In the genomic region with DNA sequence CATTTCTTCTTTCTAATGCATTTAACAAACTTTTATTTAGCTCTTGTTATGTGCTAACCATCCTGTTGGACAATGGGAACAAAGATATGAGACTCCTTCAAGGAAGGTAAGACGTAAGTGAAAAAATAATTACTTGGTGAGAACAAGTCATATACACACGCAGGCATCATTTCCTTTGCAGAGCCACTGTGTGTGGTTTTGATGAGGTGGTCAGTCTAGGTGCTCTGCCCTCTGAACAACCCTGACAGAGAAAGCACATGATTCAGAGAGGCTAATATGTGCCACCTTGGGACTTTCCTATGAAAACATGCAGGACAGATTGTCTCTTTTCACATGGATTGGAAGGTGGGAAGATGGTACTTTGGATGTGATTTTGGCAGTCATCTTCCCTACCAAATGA, we compare ENCODE assay signal across 21 cellular contexts.
"Had no signal": no experiment of that assay in that cellular context is flagged by ENCODE, and none has a peak within 500 bp of the region (broad histone marks: within the 10 kb centered on the region; RNA-seq: fewer than 3 reads in every experiment).

No MANE protein-coding gene starts in this region.

- H3K36me3 ChIP-seq: esophagus muscularis mucosa, gastrocnemius medialis, neural progenitor cell, spleen, tibial artery had no signal

- ATAC-seq: activated CD8-positive, alpha-beta T cell treated with anti-CD3 and anti-CD28 coated beads, Interleukin-2, amount 10 ng/mL, durations not matched to agents 7 days and 5 days; activated naive CD4-positive, alpha-beta T cell treated with anti-CD3 and anti-CD28 coated beads, Interleukin-2, amount 50 U/mL, for 72 hours; naive thymus-derived CD8-positive, alpha-beta T cell had no signal

- H3K4me1 ChIP-seq: esophagus muscularis mucosa, spleen, tibial artery had no signal

- H3K27ac ChIP-seq: esophagus muscularis mucosa, neural progenitor cell, spleen, tibial artery had no signal

- H3K27me3 ChIP-seq: esophagus muscularis mucosa, gastrocnemius medialis, neural progenitor cell, spleen, tibial artery had no signal

- H3K4me3 ChIP-seq: coronary artery, esophagus muscularis mucosa, gastrocnemius medialis, lung, neural progenitor cell, spleen, tibial artery had no signal

- FAIRE-seq: bronchial epithelial cell, keratinocyte had no signal

- DNase-seq: activated CD4-positive, alpha-beta T cell treated with anti-CD3 and anti-CD28 coated beads for 1 hour; activated CD4-positive, alpha-beta T cell treated with anti-CD3 and anti-CD28 coated beads, Interleukin-2, amount 50 U/mL, for 1 hour; activated CD8-positive, alpha-beta T cell treated with anti-CD3 and anti-CD28 coated beads, Interleukin-2, amount 10 ng/mL, durations not matched to agents 7 days and 5 days; activated gamma-delta T cell treated with Interleukin-2 at 50 U/mL for 16 hours; activated T-cell treated with anti-CD3 and anti-CD28 coated beads, Interleukin-2, amount 50 U/mL, for 1 hour; cerebellar nuclear complex; head of caudate nucleus; naive thymus-derived CD8-positive, alpha-beta T cell; posterior cingulate gyrus; spleen; stimulated activated CD4-positive, alpha-beta T cell treated with anti-CD3 and anti-CD28 coated beads, Interleukin-4, amount 100 ng/mL, for 1 hour; stimulated activated naive CD4-positive, alpha-beta T cell treated with Interleukin-2 at 50 U/mL for 16 hours had no signal

- H3K9me3 ChIP-seq: esophagus muscularis mucosa, gastrocnemius medialis, tibial artery had no signal
